In genomic region chrX:24658421-24658820, GRCh38 we compare ENCODE assay signal across 24 cellular contexts. TPM values are rescaled to one million over a fixed set of nuclear protein-coding genes. Genes with fewer than 3 reads are reported as not detected.
"Had no signal": no experiment of that assay in that cellular context is flagged by ENCODE, and none has a peak within 500 bp of the region (broad histone marks: within the 10 kb centered on the region; RNA-seq: fewer than 3 reads in every experiment).

No MANE protein-coding gene starts in this region.

- H3K36me3 Mint-ChIP-seq: activated naive CD8-positive, alpha-beta T cell treated with anti-CD3 and anti-CD28 coated beads, Interleukin-2, amount 10 ng/mL, durations not matched to agents 7 days and 5 days; WTC11 had no signal

- H3K36me3 ChIP-seq: gastrocnemius medialis, left ventricle myocardium inferior, prostate gland, right atrium auricular region, tibial nerve, uterus had no signal

- H3K27me3 ChIP-seq: body of pancreas, right atrium auricular region, tibial nerve, uterus had no signal

- H3K27ac Mint-ChIP-seq: activated CD4-positive, alpha-beta memory T cell treated with anti-CD3 and anti-CD28 coated beads, Interleukin-2, amount 10 ng/mL, durations not matched to agents 7 days and 5 days; activated CD4-positive, alpha-beta T cell treated with anti-CD3 and anti-CD28 coated beads for 36 hours; activated naive CD8-positive, alpha-beta T cell treated with anti-CD3 and anti-CD28 coated beads, Interleukin-2, amount 10 ng/mL, durations not matched to agents 7 days and 5 days; activated T-helper 2 cell treated with anti-CD3 and anti-CD28 coated beads, Interferon-gamma antibody, Interleukin-2, Interleukin-4, amounts not matched to agents 10 μg/mL and 5 μg/mL and 100 μg/mL, durations not matched to agents 14 hours and 24 hours and 36 hours; nephron; WTC11 had no signal

- H3K4me1 ChIP-seq: body of pancreas, gastrocnemius medialis, left ventricle myocardium inferior, prostate gland, right atrium auricular region, tibial nerve, uterus had no signal

- FAIRE-seq: colon had no signal

- H3K4me1 Mint-ChIP-seq: activated CD4-positive, alpha-beta memory T cell treated with anti-CD3 and anti-CD28 coated beads, Interleukin-2, amount 10 ng/mL, durations not matched to agents 7 days and 5 days; activated CD4-positive, alpha-beta T cell treated with anti-CD3 and anti-CD28 coated beads for 36 hours; activated naive CD8-positive, alpha-beta T cell treated with anti-CD3 and anti-CD28 coated beads, Interleukin-2, amount 10 ng/mL, durations not matched to agents 7 days and 5 days; nephron had no signal

- H3K27ac ChIP-seq: body of pancreas, gastrocnemius medialis, left ventricle myocardium inferior, prostate gland, right atrium auricular region, tibial nerve, uterus had no signal

- H3K9me3 ChIP-seq: body of pancreas, gastrocnemius medialis, left ventricle myocardium inferior, prostate gland, right atrium auricular region, tibial nerve, uterus had no signal

- H3K4me3 ChIP-seq: body of pancreas, gastrocnemius medialis, left ventricle myocardium inferior, prostate gland, right atrium auricular region, tibial nerve, uterus had no signal

- DNase-seq: activated CD4-positive, alpha-beta memory T cell treated with anti-CD3 and anti-CD28 coated beads, Interleukin-2, amount 10 ng/mL, durations not matched to agents 7 days and 5 days; activated CD4-positive, alpha-beta T cell treated with anti-CD3 and anti-CD28 coated beads for 36 hours; activated naive CD4-positive, alpha-beta T cell treated with Interleukin-2 at 50 U/mL for 16 hours; activated naive CD8-positive, alpha-beta T cell treated with anti-CD3 and anti-CD28 coated beads, Interleukin-2, amount 10 ng/mL, durations not matched to agents 7 days and 5 days; activated T-cell treated with anti-CD3 and anti-CD28 coated beads, Interleukin-2, amount 50 U/mL, for 1 hour; body of pancreas; caudate nucleus; gastrocnemius medialis; head of caudate nucleus; kidney glomerular epithelial cell; left ventricle myocardium inferior; mammary epithelial cell; midbrain; stimulated activated CD4-positive, alpha-beta T cell treated with anti-CD3 and anti-CD28 coated beads, Interleukin-2, amount 100 ng/mL, for 24 hours; stimulated activated naive CD8-positive, alpha-beta T cell treated with anti-CD3 and anti-CD28 coated beads, Interleukin-15, Interleukin-2, amounts not matched to agents 100 U/mL and 50 U/mL, for 24 hours; uterus had no signal

- ATAC-seq: activated CD4-positive, alpha-beta T cell treated with anti-CD3 and anti-CD28 coated beads for 36 hours; body of pancreas; gastrocnemius medialis; stimulated activated naive CD8-positive, alpha-beta T cell treated with anti-CD3 and anti-CD28 coated beads, Interleukin-15, Interleukin-2, amounts not matched to agents 100 U/mL and 50 U/mL, for 24 hours; WTC11 had no signal

- H3K4me3 Mint-ChIP-seq: activated CD4-positive, alpha-beta memory T cell treated with anti-CD3 and anti-CD28 coated beads, Interleukin-2, amount 10 ng/mL, durations not matched to agents 7 days and 5 days; activated CD4-positive, alpha-beta T cell treated with anti-CD3 and anti-CD28 coated beads for 36 hours; activated naive CD8-positive, alpha-beta T cell treated with anti-CD3 and anti-CD28 coated beads, Interleukin-2, amount 10 ng/mL, durations not matched to agents 7 days and 5 days; nephron; WTC11 had no signal

- H3K9me3 Mint-ChIP-seq: activated CD4-positive, alpha-beta memory T cell treated with anti-CD3 and anti-CD28 coated beads, Interleukin-2, amount 10 ng/mL, durations not matched to agents 7 days and 5 days; activated naive CD8-positive, alpha-beta T cell treated with anti-CD3 and anti-CD28 coated beads, Interleukin-2, amount 10 ng/mL, durations not matched to agents 7 days and 5 days; activated T-helper 2 cell treated with anti-CD3 and anti-CD28 coated beads, Interferon-gamma antibody, Interleukin-2, Interleukin-4, amounts not matched to agents 10 μg/mL and 5 μg/mL and 100 μg/mL, durations not matched to agents 14 hours and 24 hours and 36 hours; nephron; WTC11 had no signal

RNA-seq across cellular contexts. Expression of gene PCYT1B, which starts 11.3 kb away (rescaled TPM):
- total RNA-seq: T-helper 2 cell treated with Interferon-gamma antibody and Interleukin-4, amounts not matched to agents 100 ng/mL and 5 ng/mL, for 36 hours had no signal
